ENCODE assay signal across 19 cellular contexts in the genomic region with DNA sequence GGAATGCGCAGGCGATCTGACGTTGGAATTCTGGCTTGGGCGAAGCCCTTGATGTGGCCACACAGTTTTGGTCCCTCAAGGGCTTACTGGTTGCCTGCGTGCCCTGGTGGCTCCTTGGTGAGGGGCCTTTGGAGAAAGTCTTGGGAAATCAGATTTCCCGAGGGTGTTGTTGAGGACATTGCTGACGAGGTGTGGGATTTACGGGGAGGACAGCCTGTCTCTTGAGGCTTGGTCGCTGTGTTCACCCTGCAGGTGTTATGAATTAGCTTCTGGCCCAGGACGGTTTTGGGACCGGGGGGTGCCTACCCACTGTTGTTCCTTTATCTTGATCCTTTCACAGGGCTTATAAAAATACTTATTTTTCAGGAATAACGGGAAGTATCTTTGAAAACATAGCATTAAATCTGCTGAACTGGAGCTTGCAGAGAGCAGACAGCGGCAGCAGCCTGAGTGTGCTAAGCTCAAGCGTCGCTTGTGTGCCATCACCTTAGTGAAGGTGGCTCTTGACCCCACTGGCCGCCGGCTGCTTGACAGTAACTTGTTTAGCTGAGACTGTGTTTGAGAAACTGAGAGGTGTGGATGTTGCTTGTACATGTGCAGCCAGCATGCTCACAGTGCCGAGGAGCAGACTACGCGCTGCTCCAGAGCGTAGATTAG. TPM values are rescaled to one million over a fixed set of nuclear protein-coding genes. Genes with fewer than 3 reads are reported as not detected.
DNase-seq lines count a peak whose midpoint lies in the region; ATAC-seq and TF ChIP-seq lines count a peak whose summit lies in the region.
"Had no signal": no experiment of that assay in that cellular context is flagged by ENCODE, and none has a peak within 500 bp of the region (broad histone marks: within the 10 kb centered on the region; RNA-seq: fewer than 3 reads in every experiment).

No MANE protein-coding gene starts in this region.

- peaks cover 2% of the 10 kb centered on the region for H3K9me3 Mint-ChIP-seq in activated CD8-positive, alpha-beta memory T cell treated with anti-CD3 and anti-CD28 coated beads, Interleukin-2, amount 10 ng/mL, durations not matched to agents 7 days and 5 days (ENCODE audit: low read depth)
- H3K9me3 Mint-ChIP-seq in activated naive CD8-positive, alpha-beta T cell (ENCODE audit: low read depth), result no peaks in the 10 kb centered on the region

- H4K20me1 ChIP-seq in DND-41 (ENCODE audit: insufficient read depth, low read length) (peaks cover 77% of the 10 kb centered on the region), Karpas-422 (ENCODE audit: insufficient read depth, low read depth, low read length) (peaks cover 67% of the 10 kb centered on the region)

- peak overlapping the region; percentile 18; the same call in 1 of the 2 replicates for H3K9ac ChIP-seq in DND-41 (ENCODE audit: low read depth, low read length)
- H3K9ac ChIP-seq in Karpas-422 (ENCODE audit: low read length), result no peak overlapping the region

- H3K27ac Mint-ChIP-seq in activated CD8-positive, alpha-beta memory T cell treated with anti-CD3 and anti-CD28 coated beads, Interleukin-2, amount 10 ng/mL, durations not matched to agents 7 days and 5 days, result peak overlapping the region; percentile 92
- peak overlapping the region; percentile 91 for H3K27ac Mint-ChIP-seq in activated naive CD8-positive, alpha-beta T cell

- no peak overlapping the region for H2AFZ ChIP-seq in DND-41 (ENCODE audit: low read depth, low read length)
- no peak overlapping the region for H2AFZ ChIP-seq in Karpas-422 (ENCODE audit: low read length)

- peaks cover 86% of the 10 kb centered on the region for H3K79me2 ChIP-seq in DND-41 (ENCODE audit: insufficient read depth, low read length)
- H3K79me2 ChIP-seq in Karpas-422 (ENCODE audit: low read length), result peaks cover 78% of the 10 kb centered on the region

- H3K36me3 Mint-ChIP-seq in activated CD8-positive, alpha-beta memory T cell treated with anti-CD3 and anti-CD28 coated beads, Interleukin-2, amount 10 ng/mL, durations not matched to agents 7 days and 5 days, result peaks cover 43% of the 10 kb centered on the region
- H3K36me3 Mint-ChIP-seq in activated naive CD8-positive, alpha-beta T cell, result peaks cover 2% of the 10 kb centered on the region

- 83 to 88% (median 85%) methylated on average over 21 of the region's 21 CpGs for WGBS in psoas muscle, 3 donors

- H3K27me3 Mint-ChIP-seq in activated CD8-positive, alpha-beta memory T cell treated with anti-CD3 and anti-CD28 coated beads, Interleukin-2, amount 10 ng/mL, durations not matched to agents 7 days and 5 days, result no peaks in the 10 kb centered on the region
- no peaks in the 10 kb centered on the region for H3K27me3 Mint-ChIP-seq in activated naive CD8-positive, alpha-beta T cell

- no peak overlapping the region for H3K4me3 Mint-ChIP-seq in activated CD8-positive, alpha-beta memory T cell treated with anti-CD3 and anti-CD28 coated beads, Interleukin-2, amount 10 ng/mL, durations not matched to agents 7 days and 5 days
- peak overlapping the region; percentile 95 for H3K4me3 Mint-ChIP-seq in activated naive CD8-positive, alpha-beta T cell

- intact Hi-C loops in psoas muscle (cut with DNase I), result loop anchor here in 1 of 2 donors (10.0 kb wide), 1 partner anchor 351 kb away; a partner anchor contains a TSS

- H3K4me1 ChIP-seq in DND-41 (ENCODE audit: insufficient read depth, low read length) (peaks cover 46% of the 10 kb centered on the region), neutrophil (ENCODE audit: control insufficient read depth in 1 of 2, insufficient read depth in 1 of 2, low read depth in 1 of 2, low read length in 1 of 2) (peaks cover 56 to 57% of the 10 kb centered on the region in 2 experiments), psoas muscle (peaks cover 14% of the 10 kb centered on the region), Karpas-422 (ENCODE audit: low read length) (peaks cover 17% of the 10 kb centered on the region)

- DNase-seq in activated CD8-positive, alpha-beta memory T cell treated with anti-CD3 and anti-CD28 coated beads, Interleukin-2, amount 10 ng/mL, durations not matched to agents 7 days and 5 days, result no peak
- no peak for DNase-seq in activated CD8-positive, alpha-beta memory T cell treated with anti-CD3 and anti-CD28 coated beads, Interleukin-2, amount 50 U/mL, for 4 hours
- DNase-seq in DND-41, result no peak
- no peak for DNase-seq in psoas muscle
- no peak for DNase-seq in Karpas-422
- no peak for DNase-seq in AML-193 (lab: John Stamatoyannopoulos, UW)
- DNase-seq: amniotic stem cell; COR-L47; effector memory CD4-positive, alpha-beta T cell; EL; islet precursor cell; mammary epithelial cell; MG63; NCI-H1694; NCI-H226; NK-92 treated with Interleukin-12 subunit alpha and Interleukin-12 subunit beta, amount 100 ng/mL, for 24 hours; upper lobe of right lung had no signal

- peaks cover 67% of the 10 kb centered on the region for H3K4me1 Mint-ChIP-seq in activated CD8-positive, alpha-beta memory T cell treated with anti-CD3 and anti-CD28 coated beads, Interleukin-2, amount 10 ng/mL, durations not matched to agents 7 days and 5 days
- peaks cover 67% of the 10 kb centered on the region for H3K4me1 Mint-ChIP-seq in activated naive CD8-positive, alpha-beta T cell (ENCODE audit: low read depth)

- TF ChIP-seq CTCF in DND-41 (IDR thresholded peaks at IDR 0.05; ENCODE audit: borderline replicate concordance, extremely low read depth, low read length, poor library complexity, severe bottlenecking) (no peak), neutrophil (IDR thresholded peaks at IDR 0.05) (no peak), psoas muscle (IDR thresholded peaks at IDR 0.05) (no peak)

- peak overlapping the region; percentile 99 for H3K27ac ChIP-seq in DND-41 (ENCODE audit: low read length)
- peak overlapping the region; percentile 96 for H3K27ac ChIP-seq in neutrophil
- H3K27ac ChIP-seq in psoas muscle, result no peak overlapping the region
- H3K27ac ChIP-seq in Karpas-422 (ENCODE audit: low read length), result no peak overlapping the region
- H3K27ac ChIP-seq: upper lobe of right lung had no signal

- no peak for ATAC-seq in activated CD8-positive, alpha-beta memory T cell treated with anti-CD3 and anti-CD28 coated beads, Interleukin-2, amount 10 ng/mL, durations not matched to agents 7 days and 5 days
- ATAC-seq in DND-41 (ENCODE audit: insufficient read depth, low read depth) (no peak), psoas muscle (no peak)
- ATAC-seq: upper lobe of right lung had no signal

- H3K9me2 ChIP-seq in Karpas-422 (replicated peaks; ENCODE audit: insufficient read depth, low read length), result no peaks in the 10 kb centered on the region

- H3K4me3 ChIP-seq in DND-41 (ENCODE audit: low read depth in 1 of 2, low read length in 2 of 2) (peak overlapping the region in 1 of 2 experiments; percentile 10; a peak in 1 of 4 replicates), neutrophil (ENCODE audit: low read depth in 1 of 2, low read length in 1 of 2) (no peak overlapping the region), psoas muscle (no peak overlapping the region), Karpas-422 (ENCODE audit: low read length) (no peak overlapping the region)
- H3K4me3 ChIP-seq: MG63, upper lobe of right lung had no signal

- H3K27me3 ChIP-seq in DND-41 (ENCODE audit: insufficient read depth, low read length, poor library complexity) (no peaks in the 10 kb centered on the region), neutrophil (no peaks in the 10 kb centered on the region), psoas muscle (ENCODE audit: insufficient read depth in 3 of 3, low read length in 2 of 3) (no peaks in the 10 kb centered on the region), Karpas-422 (ENCODE audit: low read length) (no peaks in the 10 kb centered on the region)
- H3K27me3 ChIP-seq: MG63, upper lobe of right lung had no signal

- H3K36me3 ChIP-seq in DND-41 (ENCODE audit: insufficient read depth, low read length), result peaks cover 35% of the 10 kb centered on the region
- peaks cover 7% of the 10 kb centered on the region for H3K36me3 ChIP-seq in neutrophil
- no peaks in the 10 kb centered on the region for H3K36me3 ChIP-seq in psoas muscle (ENCODE audit: insufficient read depth in 1 of 2, low read depth in 1 of 2)
- peaks cover 7% of the 10 kb centered on the region; the same call in 1 of the 2 replicates for H3K36me3 ChIP-seq in Karpas-422 (ENCODE audit: insufficient read depth, low read length)
- H3K36me3 ChIP-seq: MG63, upper lobe of right lung had no signal

- CTCF ChIA-PET in activated CD8-positive, alpha-beta memory T cell treated with anti-CD3 and anti-CD28 coated beads, Interleukin-2, amount 10 ng/mL, durations not matched to agents 7 days and 5 days (lab: Charles Lee), result no interaction called here

- H3K9me3 ChIP-seq in DND-41 (ENCODE audit: insufficient read depth, low read length, severe bottlenecking), result no peaks in the 10 kb centered on the region
- H3K9me3 ChIP-seq in neutrophil, result no peaks in the 10 kb centered on the region
- H3K9me3 ChIP-seq in psoas muscle, result no peaks in the 10 kb centered on the region
- no peaks in the 10 kb centered on the region for H3K9me3 ChIP-seq in Karpas-422 (ENCODE audit: low read length)
- H3K9me3 ChIP-seq: MG63, upper lobe of right lung had no signal

- peak overlapping the region; percentile 87; the same call in 1 of the 2 replicates for H3K4me2 ChIP-seq in DND-41 (ENCODE audit: insufficient read depth, low read length)
- H3K4me2 ChIP-seq in Karpas-422 (ENCODE audit: low read depth, low read length, poor library complexity, severe bottlenecking), result no peak overlapping the region

RNA-seq across cellular contexts. Expression of a gene that starts 4.2 kb away (rescaled TPM):
- total RNA-seq in activated CD8-positive, alpha-beta memory T cell treated with anti-CD3 and anti-CD28 coated beads, Interleukin-2, amount 10 ng/mL, durations not matched to agents 7 days and 5 days, result 10 to 100 TPM; 38.4 to 39.7 TPM
- 10 to 100 TPM in 2 of 4 donors, 1 to 10 TPM in 2; 7.6 to 21.6 (median 12.6) TPM for total RNA-seq in psoas muscle
- 10 to 100 TPM; 10.7 to 17.6 (median 12.4) TPM for polyA plus RNA-seq in psoas muscle
- 14.1 and 32.9 TPM in 2 replicates for total RNA-seq in Karpas-422 (2014; rRNA removed; shearing (Covaris generic); ENCODE audit: low replicate concordance)

Comparison
In these comparisons a context has a peak if more than half of its experiments do, and no peak if none do; other contexts are left out.
1. H3K27ac ChIP-seq: peak in DND-41 (single experiment) and neutrophil (single experiment); none in psoas muscle (single experiment) and Karpas-422 (single experiment).